32 cellular contexts compared by ENCODE assay signal in genomic region chr1:96991261-96991660, GRCh38.
"Had no signal": no experiment of that assay in that cellular context is flagged by ENCODE, and none has a peak within 500 bp of the region (broad histone marks: within the 10 kb centered on the region; RNA-seq: fewer than 3 reads in every experiment).

No MANE protein-coding gene starts in this region.

- DNase-seq: activated effector memory CD4-positive, alpha-beta T cell treated with anti-CD3 and anti-CD28 coated beads, Interleukin-2, amount 50 U/mL, for 16 hours; activated effector memory CD4-positive, alpha-beta T cell treated with Interleukin-2 at 50 U/mL for 16 hours; activated gamma-delta T cell; activated gamma-delta T cell treated with Interleukin-2 at 50 U/mL for 16 hours; activated naive CD4-positive, alpha-beta T cell; activated naive CD4-positive, alpha-beta T cell treated with anti-CD3 and anti-CD28 coated beads for 36 hours; activated naive CD4-positive, alpha-beta T cell treated with anti-CD3 and anti-CD28 coated beads, Interleukin-2, amount 10 ng/mL, durations not matched to agents 7 days and 5 days; activated naive CD4-positive, alpha-beta T cell treated with anti-CD3 and anti-CD28 coated beads, Interleukin-2, amount 50 U/mL, for 16 hours; activated naive CD4-positive, alpha-beta T cell treated with Interleukin-2 at 50 U/mL for 16 hours; activated naive CD8-positive, alpha-beta T cell treated with anti-CD3 and anti-CD28 coated beads for 36 hours; activated naive CD8-positive, alpha-beta T cell treated with anti-CD3 and anti-CD28 coated beads, Interleukin-2, amount 10 ng/mL, durations not matched to agents 7 days and 5 days; activated naive CD8-positive, alpha-beta T cell treated with anti-CD3 and anti-CD28 coated beads, Interleukin-2, amount 50 U/mL, for 24 hours; activated T-cell treated with anti-CD3 and anti-CD28 coated beads, Interleukin-2, amount 50 U/mL, for 24 hours; activated T-cell treated with anti-CD3 and anti-CD28 coated beads, Interleukin-2, amount 50 U/mL, for 4 hours; activated T-cell treated with anti-CD3 and anti-CD28 coated beads, Interleukin-2, amount 50 U/mL, for 48 hours; activated T-cell treated with anti-CD3 and anti-CD28 coated beads, Interleukin-2, amount 50 U/mL, for 72 hours; adrenal gland; amniotic stem cell; amygdala; anterior cingulate cortex; aorta; body of pancreas; brain microvascular endothelial cell; caudate nucleus; central memory CD4-positive, alpha-beta T cell; cerebellar nuclear complex had no signal

- ATAC-seq: activated naive CD4-positive, alpha-beta T cell treated with anti-CD3 and anti-CD28 coated beads, Interleukin-2, amount 50 U/mL, for 72 hours; activated naive CD8-positive, alpha-beta T cell treated with anti-CD3 and anti-CD28 coated beads, Interleukin-2, amount 50 U/mL, for 24 hours; activated T-cell treated with anti-CD3 and anti-CD28 coated beads, Interleukin-2, amount 50 U/mL, for 4 hours; activated T-cell treated with anti-CD3 and anti-CD28 coated beads, Interleukin-2, amount 50 U/mL, for 72 hours; activated T-helper 17 cell treated with anti-CD3 and anti-CD28 coated beads, Interleukin-2, amount 50 U/mL, for 72 hours; body of pancreas had no signal

- FAIRE-seq: bronchial epithelial cell had no signal

- H3K27ac ChIP-seq: adrenal gland, ascending aorta, body of pancreas, brain microvascular endothelial cell, breast epithelium, cardiac muscle cell had no signal

- H3K4me1 ChIP-seq: adrenal gland, ascending aorta, body of pancreas, breast epithelium had no signal

- H3K9me3 ChIP-seq: adrenal gland, ascending aorta, body of pancreas, breast epithelium had no signal

- H3K27me3 ChIP-seq: adrenal gland, ascending aorta, body of pancreas, brain microvascular endothelial cell, breast epithelium, cardiac muscle cell had no signal

- H3K4me3 ChIP-seq: adrenal gland, ascending aorta, body of pancreas, breast epithelium, cardiac muscle cell had no signal

- H3K36me3 ChIP-seq: adrenal gland, ascending aorta, brain microvascular endothelial cell, breast epithelium, cardiac muscle cell had no signal
